1 cellular context compared by ENCODE assay signal in the genomic region with DNA sequence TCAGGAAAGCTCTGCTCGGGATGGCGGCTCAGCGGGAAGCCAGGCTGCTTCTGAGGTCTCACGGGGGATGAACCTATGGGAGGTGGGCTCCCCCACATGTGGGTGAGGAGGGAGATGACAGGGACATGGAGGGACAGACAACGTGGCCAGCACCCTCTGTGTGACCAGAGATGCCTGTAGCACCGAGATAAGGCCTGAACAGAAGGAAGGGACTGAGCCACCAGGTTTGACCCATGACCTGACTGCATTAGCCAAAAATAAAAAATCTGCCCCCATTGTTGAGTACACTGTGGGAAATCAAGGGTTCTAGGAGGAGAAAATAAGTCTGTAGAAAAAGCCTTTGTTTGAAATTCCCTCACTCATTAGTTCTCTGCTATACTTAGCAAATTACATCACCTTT.
A peak's percentile ranks its signal among the peaks of the same experiment; 100 is the strongest.
TF ChIP-seq lines count a peak whose summit lies in the region.

No MANE protein-coding gene starts in this region.

TF ChIP-seq in K562, 482 proteins besides CTCF, POLR2A, EP300 and RAD21 (continued from another document and continues in another):
- TF ChIP-seq DMBX1 (CRISPR knock-in tag; IDR thresholded peaks at IDR 0.05; ENCODE audit: borderline replicate concordance) (no peak), MAX (CRISPR knock-in tag; IDR thresholded peaks at IDR 0.05) (peak; percentile 91), ZNF324 (CRISPR knock-in tag; IDR thresholded peaks at IDR 0.05) (no peak), CTBP1 (IDR thresholded peaks at IDR 0.05; ENCODE audit: borderline replicate concordance) (peak; percentile 61; the same call in 1 of the 2 replicates), CBX8 (IDR thresholded peaks at IDR 0.05; ENCODE audit: borderline replicate concordance, extremely low read depth, low read depth, low read length, poor library complexity, severe bottlenecking) (no peak), FOXJ2 (tag; IDR thresholded peaks at IDR 0.05) (no peak), MYC (IDR thresholded peaks at IDR 0.05; ENCODE audit: low read depth, low read length) (peak; percentile 61; the same call in 1 of the 2 replicates), MYC (CRISPR knock-in tag; IDR thresholded peaks at IDR 0.05; ENCODE audit: borderline replicate concordance, low read depth) (no peak), SMAD4 (CRISPR knock-in tag; conservative IDR thresholded peaks at IDR 0.05) (peak; percentile 87), ZNF695 (CRISPR knock-in tag; IDR thresholded peaks at IDR 0.05) (no peak), NELFE (IDR thresholded peaks at IDR 0.05; ENCODE audit: insufficient read depth, insufficient read length) (no peak), ZBED1 (IDR thresholded peaks at IDR 0.05) (no peak), BCLAF1 (IDR thresholded peaks at IDR 0.05; ENCODE audit: borderline replicate concordance in 1 of 2, control insufficient read depth in 1 of 2, low read depth in 2 of 2, low read length in 1 of 2) (no peak), ZMIZ1 (IDR thresholded peaks at IDR 0.05; ENCODE audit: low read depth in 2 of 2, low read length in 2 of 2) (0 out of 4 replicates have a peak, but pooled peaks of 1 of the 2 experiments have one; percentile 33), TBL1XR1 (IDR thresholded peaks at IDR 0.05; ENCODE audit: low read length in 2 of 2) (no peak), TEAD4 (IDR thresholded peaks at IDR 0.05; ENCODE audit: low read length) (peak; percentile 88), TEAD4 (CRISPR knock-in tag; IDR thresholded peaks at IDR 0.05; ENCODE audit: borderline replicate concordance) (no peak), DPF2 (IDR thresholded peaks at IDR 0.05) (peak; percentile 80), ZBTB7A (IDR thresholded peaks at IDR 0.05; ENCODE audit: borderline replicate concordance, control insufficient read depth, low read depth, low read length) (peak; percentile 49; the same call in 1 of the 2 replicates), MEIS2 (IDR thresholded peaks at IDR 0.05; ENCODE audit: partially characterized antibody) (peak; percentile 64), ZNF717 (CRISPR knock-in tag; IDR thresholded peaks at IDR 0.05) (no peak), ATF1 (CRISPR knock-in tag; IDR thresholded peaks at IDR 0.05) (no peak), ATF1 (tag; IDR thresholded peaks at IDR 0.05) (no peak), CREB1 (IDR thresholded peaks at IDR 0.05) (no peak), CREB1 (CRISPR knock-in tag; IDR thresholded peaks at IDR 0.05) (peak; percentile 56; the same call in 1 of the 2 replicates), HDAC2 (IDR thresholded peaks at IDR 0.05) (peak; percentile 62; the same call in 1 of the 2 replicates), PKNOX1 (IDR thresholded peaks at IDR 0.05) (peak; percentile 26; the same call in 1 of the 2 replicates), ZNF639 (CRISPR knock-in tag; conservative IDR thresholded peaks at IDR 0.05 in 1 of 2, IDR thresholded peaks at IDR 0.05 in 1 of 2) (0 out of 4 replicates have a peak, but pooled peaks of 1 of the 2 experiments have one; percentile 39), ESRRB (CRISPR knock-in tag; IDR thresholded peaks at IDR 0.05; ENCODE audit: borderline replicate concordance) (no peak), ERF (CRISPR knock-in tag; IDR thresholded peaks at IDR 0.05) (no peak), ZBTB1 (CRISPR knock-in tag; IDR thresholded peaks at IDR 0.05; ENCODE audit: borderline replicate concordance, low read depth) (no peak), CHD2 (IDR thresholded peaks at IDR 0.05; ENCODE audit: low read depth, low read length) (no peak), MLLT1 (IDR thresholded peaks at IDR 0.05) (no peak), JUND (IDR thresholded peaks at IDR 0.05; ENCODE audit: borderline replicate concordance, low read depth, low read length) (no peak; the same call in 1 of the 2 replicates), JUND (tag; IDR thresholded peaks at IDR 0.05; ENCODE audit: borderline replicate concordance, low read depth, low read length) (0 out of 3 replicates have a peak, but pooled peaks have one; percentile 10), L3MBTL2 (IDR thresholded peaks at IDR 0.05) (peak; percentile 29; the same call in 1 of the 2 replicates), MEF2D (tag; conservative IDR thresholded peaks at IDR 0.05; ENCODE audit: low read depth) (peak; percentile 33; the same call in 1 of the 2 replicates), ATF7 (IDR thresholded peaks at IDR 0.05) (0 out of 2 replicates have a peak, but pooled peaks have one; percentile 12)
- TF ChIP-seq, protein P1, sequence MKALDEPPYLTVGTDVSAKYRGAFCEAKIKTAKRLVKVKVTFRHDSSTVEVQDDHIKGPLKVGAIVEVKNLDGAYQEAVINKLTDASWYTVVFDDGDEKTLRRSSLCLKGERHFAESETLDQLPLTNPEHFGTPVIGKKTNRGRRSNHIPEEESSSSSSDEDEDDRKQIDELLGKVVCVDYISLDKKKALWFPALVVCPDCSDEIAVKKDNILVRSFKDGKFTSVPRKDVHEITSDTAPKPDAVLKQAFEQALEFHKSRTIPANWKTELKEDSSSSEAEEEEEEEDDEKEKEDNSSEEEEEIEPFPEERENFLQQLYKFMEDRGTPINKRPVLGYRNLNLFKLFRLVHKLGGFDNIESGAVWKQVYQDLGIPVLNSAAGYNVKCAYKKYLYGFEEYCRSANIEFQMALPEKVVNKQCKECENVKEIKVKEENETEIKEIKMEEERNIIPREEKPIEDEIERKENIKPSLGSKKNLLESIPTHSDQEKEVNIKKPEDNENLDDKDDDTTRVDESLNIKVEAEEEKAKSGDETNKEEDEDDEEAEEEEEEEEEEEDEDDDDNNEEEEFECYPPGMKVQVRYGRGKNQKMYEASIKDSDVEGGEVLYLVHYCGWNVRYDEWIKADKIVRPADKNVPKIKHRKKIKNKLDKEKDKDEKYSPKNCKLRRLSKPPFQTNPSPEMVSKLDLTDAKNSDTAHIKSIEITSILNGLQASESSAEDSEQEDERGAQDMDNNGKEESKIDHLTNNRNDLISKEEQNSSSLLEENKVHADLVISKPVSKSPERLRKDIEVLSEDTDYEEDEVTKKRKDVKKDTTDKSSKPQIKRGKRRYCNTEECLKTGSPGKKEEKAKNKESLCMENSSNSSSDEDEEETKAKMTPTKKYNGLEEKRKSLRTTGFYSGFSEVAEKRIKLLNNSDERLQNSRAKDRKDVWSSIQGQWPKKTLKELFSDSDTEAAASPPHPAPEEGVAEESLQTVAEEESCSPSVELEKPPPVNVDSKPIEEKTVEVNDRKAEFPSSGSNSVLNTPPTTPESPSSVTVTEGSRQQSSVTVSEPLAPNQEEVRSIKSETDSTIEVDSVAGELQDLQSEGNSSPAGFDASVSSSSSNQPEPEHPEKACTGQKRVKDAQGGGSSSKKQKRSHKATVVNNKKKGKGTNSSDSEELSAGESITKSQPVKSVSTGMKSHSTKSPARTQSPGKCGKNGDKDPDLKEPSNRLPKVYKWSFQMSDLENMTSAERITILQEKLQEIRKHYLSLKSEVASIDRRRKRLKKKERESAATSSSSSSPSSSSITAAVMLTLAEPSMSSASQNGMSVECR (CRISPR knock-in tag; IDR thresholded peaks at IDR 0.05) = no peak
- TF ChIP-seq, protein P2, sequence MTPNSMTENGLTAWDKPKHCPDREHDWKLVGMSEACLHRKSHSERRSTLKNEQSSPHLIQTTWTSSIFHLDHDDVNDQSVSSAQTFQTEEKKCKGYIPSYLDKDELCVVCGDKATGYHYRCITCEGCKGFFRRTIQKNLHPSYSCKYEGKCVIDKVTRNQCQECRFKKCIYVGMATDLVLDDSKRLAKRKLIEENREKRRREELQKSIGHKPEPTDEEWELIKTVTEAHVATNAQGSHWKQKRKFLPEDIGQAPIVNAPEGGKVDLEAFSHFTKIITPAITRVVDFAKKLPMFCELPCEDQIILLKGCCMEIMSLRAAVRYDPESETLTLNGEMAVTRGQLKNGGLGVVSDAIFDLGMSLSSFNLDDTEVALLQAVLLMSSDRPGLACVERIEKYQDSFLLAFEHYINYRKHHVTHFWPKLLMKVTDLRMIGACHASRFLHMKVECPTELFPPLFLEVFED (CRISPR knock-in tag; conservative IDR thresholded peaks at IDR 0.05) = no peak
- TF ChIP-seq, protein P3, sequence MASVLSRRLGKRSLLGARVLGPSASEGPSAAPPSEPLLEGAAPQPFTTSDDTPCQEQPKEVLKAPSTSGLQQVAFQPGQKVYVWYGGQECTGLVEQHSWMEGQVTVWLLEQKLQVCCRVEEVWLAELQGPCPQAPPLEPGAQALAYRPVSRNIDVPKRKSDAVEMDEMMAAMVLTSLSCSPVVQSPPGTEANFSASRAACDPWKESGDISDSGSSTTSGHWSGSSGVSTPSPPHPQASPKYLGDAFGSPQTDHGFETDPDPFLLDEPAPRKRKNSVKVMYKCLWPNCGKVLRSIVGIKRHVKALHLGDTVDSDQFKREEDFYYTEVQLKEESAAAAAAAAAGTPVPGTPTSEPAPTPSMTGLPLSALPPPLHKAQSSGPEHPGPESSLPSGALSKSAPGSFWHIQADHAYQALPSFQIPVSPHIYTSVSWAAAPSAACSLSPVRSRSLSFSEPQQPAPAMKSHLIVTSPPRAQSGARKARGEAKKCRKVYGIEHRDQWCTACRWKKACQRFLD (CRISPR knock-in tag; IDR thresholded peaks at IDR 0.05) = peak; percentile 68; the same call in 1 of the 2 replicates
